8 cellular contexts compared by ENCODE assay signal in genomic region chr1:3623441-3624150, GRCh38. TPM values are rescaled to one million over a fixed set of nuclear protein-coding genes. Genes with fewer than 3 reads are reported as not detected.
DNase-seq lines count a peak whose midpoint lies in the region; ATAC-seq and TF ChIP-seq lines count a peak whose summit lies in the region.

No MANE protein-coding gene starts in this region.

- H3K4me3 ChIP-seq in mononuclear cell (ENCODE audit: low read length) (peak overlapping the region; percentile 77), vagina (peak overlapping the region; percentile 94 to 99)

- peak; percentile 33 for DNase-seq in Right ventricle myocardium superior
- DNase-seq in left cardiac atrium = no peak
- DNase-seq in central memory CD8-positive, alpha-beta T cell (ENCODE audit: low spot score in 2 of 2) = no peak
- no peak for DNase-seq in vagina (ENCODE audit: extremely low spot score in 2 of 2)
- no peak for DNase-seq in Ammon's horn (ENCODE audit: low spot score)
- no peak for DNase-seq in NCI-H146 (lab: John Stamatoyannopoulos, UW)

- no peaks in the 10 kb centered on the region for H3K27me3 Mint-ChIP-seq in central memory CD8-positive, alpha-beta T cell

- TF ChIP-seq CTCF in vagina (IDR thresholded peaks at IDR 0.05) = no peak

- TF ChIP-seq POLR2A in vagina (IDR thresholded peaks at IDR 0.05) = no peak

- peaks cover 52% of the 10 kb centered on the region for H3K4me1 Mint-ChIP-seq in central memory CD8-positive, alpha-beta T cell

- no peaks in the 10 kb centered on the region for H3K9me3 ChIP-seq in mononuclear cell (ENCODE audit: low read depth, low read length)
- no peaks in the 10 kb centered on the region for H3K9me3 ChIP-seq in vagina

- H3K27me3 ChIP-seq in mononuclear cell (ENCODE audit: insufficient read depth, low read length) (no peaks in the 10 kb centered on the region), vagina (no peaks in the 10 kb centered on the region)

- peaks cover 0 to 14% of the 10 kb centered on the region in 2 donors for H3K36me3 ChIP-seq in vagina

- no peaks in the 10 kb centered on the region for H3K9me3 Mint-ChIP-seq in central memory CD8-positive, alpha-beta T cell

- ATAC-seq in Right ventricle myocardium superior (ENCODE audit: poor library complexity) (no peak), left cardiac atrium (no peak), GM19328 (IDR thresholded peaks at IDR 0.05; ENCODE audit: unreplicated experiment) (no peak)
- no peak for ATAC-seq in central memory CD8-positive, alpha-beta T cell (replicated peaks; ENCODE audit: extremely low read depth, poor library complexity, severe bottlenecking)

- peak overlapping the region; percentile 98 for H3K27ac Mint-ChIP-seq in central memory CD8-positive, alpha-beta T cell (ENCODE audit: low read depth)

- peak overlapping the region; percentile 83 for H3K27ac ChIP-seq in vagina

- H3K4me3 Mint-ChIP-seq in central memory CD8-positive, alpha-beta T cell = peak overlapping the region; percentile 100

- peaks cover 19% of the 10 kb centered on the region for H3K36me3 Mint-ChIP-seq in central memory CD8-positive, alpha-beta T cell (ENCODE audit: insufficient read depth)

- intact Hi-C loops in Right ventricle myocardium superior (cut with DNase I) (no loop called here), left cardiac atrium (cut with DNase I) (no loop called here), vagina (cut with DNase I) (no loop called here)

- H3K4me1 ChIP-seq in mononuclear cell (ENCODE audit: insufficient read depth, low read length) (peaks cover 34% of the 10 kb centered on the region), vagina (peaks cover 41% of the 10 kb centered on the region)

RNA-seq across cellular contexts. Expression of gene TPRG1L, which starts 1.2 kb away (rescaled TPM):
- total RNA-seq in Right ventricle myocardium superior (47.0 TPM), left cardiac atrium (10 to 100 TPM; 41.3 to 42.6 TPM), mononuclear cell (27.5 TPM), vagina (44.9 TPM)

RNA-seq across cellular contexts. Expression of gene MEGF6, which starts 12.3 kb away (rescaled TPM):
- total RNA-seq in Right ventricle myocardium superior = 7.3 TPM
- 10 to 100 TPM; 12.4 to 15.8 TPM for total RNA-seq in left cardiac atrium
- 16.2 TPM for total RNA-seq in mononuclear cell
- total RNA-seq in vagina = 37.6 TPM

RNA-seq across cellular contexts. Expression of gene WRAP73, which starts 26.3 kb away (rescaled TPM):
- 10.0 TPM for total RNA-seq in Right ventricle myocardium superior
- 10 to 100 TPM; 11.3 to 11.8 TPM for total RNA-seq in left cardiac atrium
- 8.8 TPM for total RNA-seq in mononuclear cell
- total RNA-seq in vagina = 23.3 TPM

RNA-seq across cellular contexts. Expression of gene TP73, which starts 28.7 kb away (rescaled TPM):
- total RNA-seq in Right ventricle myocardium superior (not detected), left cardiac atrium (under 1 TPM in 1 of 2 donors, not detected in 1; 0.06 TPM), mononuclear cell (not detected), vagina (8.1 TPM)
